21 cellular contexts compared by ENCODE assay signal in genomic region chr12:80064951-80065350, GRCh38. TPM values are rescaled to one million over a fixed set of nuclear protein-coding genes. Genes with fewer than 3 reads are reported as not detected.
"Had no signal": no experiment of that assay in that cellular context is flagged by ENCODE, and none has a peak within 500 bp of the region (broad histone marks: within the 10 kb centered on the region; RNA-seq: fewer than 3 reads in every experiment).

No MANE protein-coding gene starts in this region.

- H3K4me2 ChIP-seq: KMS-11 had no signal

- H3K27ac ChIP-seq: HL-60, KMS-11, RWPE1 had no signal

- ATAC-seq: K562 had no signal

- H3K4me3 ChIP-seq: K562 had no signal

- H3K9ac ChIP-seq: KMS-11 had no signal

- DNase-seq: Kasumi-1, MV-4-11, NCI-H1048, NCI-H1105, NCI-H1436 treated with DMSO at 0.1 percent for 48 hours, NCI-H1694, NCI-H187 treated with DMSO at 0.1 percent for 48 hours, NCI-H2029 treated with DMSO at 0.1 percent for 48 hours, NCI-H2171 treated with DMSO at 0.1 percent for 48 hours, NCI-H345, NCI-H446 treated with DMSO at 0.1 percent for 48 hours, NCI-H510A treated with DMSO at 0.1 percent for 48 hours, NCI-H526, NCI-H748 treated with DMSO at 0.1 percent for 48 hours, SHP77 had no signal

RNA-seq across cellular contexts. Expression of gene OTOGL, which starts 34.4 kb away (rescaled TPM):
- total RNA-seq: MCF 10A had no signal
- polyA plus RNA-seq: IgD-negative memory B cell had no signal
